Comparison of ENCODE assay signal across 2 cellular contexts in the genomic region with DNA sequence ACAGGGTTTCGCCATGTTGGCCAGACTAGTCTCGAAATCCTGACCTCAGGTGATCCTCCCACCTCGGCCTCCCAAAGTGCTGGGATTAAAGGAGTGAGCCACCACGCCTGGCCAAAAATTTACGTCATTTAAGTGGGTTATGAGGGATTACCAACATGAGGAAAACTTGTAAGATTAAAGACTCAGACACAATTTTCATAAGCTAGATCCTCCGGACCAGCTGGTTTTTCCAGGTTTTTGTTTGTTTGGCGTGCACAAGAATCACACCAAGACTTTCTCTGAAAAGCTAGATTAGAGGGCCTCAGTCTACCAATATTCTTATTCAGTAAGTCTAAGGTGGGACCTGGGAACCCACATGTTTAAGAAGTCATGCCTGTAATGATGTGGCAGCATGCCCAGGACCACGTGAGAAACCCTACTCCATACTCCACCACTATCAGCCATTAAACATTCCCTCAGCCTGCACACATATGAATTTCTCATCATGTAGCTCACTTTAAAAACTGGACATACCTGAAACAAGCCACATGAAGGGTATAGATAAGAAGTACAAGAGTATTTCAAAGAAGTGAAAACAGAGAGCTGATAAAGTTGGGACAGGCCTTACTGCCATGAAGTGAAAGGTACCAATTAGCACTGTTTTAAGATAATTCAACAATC.
TF ChIP-seq lines count a peak whose summit lies in the region.

No MANE protein-coding gene starts in this region.

TF ChIP-seq in IMR-90, 13 proteins besides CTCF, POLR2A, EP300 and RAD21:
- TF ChIP-seq FOS (IDR thresholded peaks at IDR 0.05; ENCODE audit: low read depth, low read length) (no peak), SMC3 (IDR thresholded peaks at IDR 0.05; ENCODE audit: low read depth, low read length) (no peak), RCOR1 (IDR thresholded peaks at IDR 0.05; ENCODE audit: insufficient replicate concordance, low read length) (no peak), CHD1 (IDR thresholded peaks at IDR 0.05; ENCODE audit: low read depth, low read length) (no peak), MAZ (IDR thresholded peaks at IDR 0.05; ENCODE audit: borderline replicate concordance, low read depth, low read length) (no peak), BHLHE40 (IDR thresholded peaks at IDR 0.05; ENCODE audit: low read depth, low read length) (no peak), MXI1 (IDR thresholded peaks at IDR 0.05; ENCODE audit: borderline replicate concordance, low read depth, low read length) (no peak), CEBPB (IDR thresholded peaks at IDR 0.05; ENCODE audit: low read depth, low read length) (no peak), RFX5 (IDR thresholded peaks at IDR 0.05; ENCODE audit: low read depth, low read length) (no peak), NFE2L2 (IDR thresholded peaks at IDR 0.05; ENCODE audit: low read depth, low read length) (no peak), MAFK (IDR thresholded peaks at IDR 0.05; ENCODE audit: low read depth, low read length) (no peak)
- TF ChIP-seq, protein P1, sequence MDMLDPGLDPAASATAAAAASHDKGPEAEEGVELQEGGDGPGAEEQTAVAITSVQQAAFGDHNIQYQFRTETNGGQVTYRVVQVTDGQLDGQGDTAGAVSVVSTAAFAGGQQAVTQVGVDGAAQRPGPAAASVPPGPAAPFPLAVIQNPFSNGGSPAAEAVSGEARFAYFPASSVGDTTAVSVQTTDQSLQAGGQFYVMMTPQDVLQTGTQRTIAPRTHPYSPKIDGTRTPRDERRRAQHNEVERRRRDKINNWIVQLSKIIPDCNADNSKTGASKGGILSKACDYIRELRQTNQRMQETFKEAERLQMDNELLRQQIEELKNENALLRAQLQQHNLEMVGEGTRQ (IDR thresholded peaks at IDR 0.05; ENCODE audit: low read depth, low read length), result no peak
- TF ChIP-seq, protein P2, sequence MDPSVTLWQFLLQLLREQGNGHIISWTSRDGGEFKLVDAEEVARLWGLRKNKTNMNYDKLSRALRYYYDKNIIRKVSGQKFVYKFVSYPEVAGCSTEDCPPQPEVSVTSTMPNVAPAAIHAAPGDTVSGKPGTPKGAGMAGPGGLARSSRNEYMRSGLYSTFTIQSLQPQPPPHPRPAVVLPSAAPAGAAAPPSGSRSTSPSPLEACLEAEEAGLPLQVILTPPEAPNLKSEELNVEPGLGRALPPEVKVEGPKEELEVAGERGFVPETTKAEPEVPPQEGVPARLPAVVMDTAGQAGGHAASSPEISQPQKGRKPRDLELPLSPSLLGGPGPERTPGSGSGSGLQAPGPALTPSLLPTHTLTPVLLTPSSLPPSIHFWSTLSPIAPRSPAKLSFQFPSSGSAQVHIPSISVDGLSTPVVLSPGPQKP (IDR thresholded peaks at IDR 0.05; ENCODE audit: borderline replicate concordance, low read depth, low read length), result no peak

TF ChIP-seq in K562, 482 proteins besides CTCF, POLR2A, EP300 and RAD21:
- no peak for TF ChIP-seq NCOA6 (IDR thresholded peaks at IDR 0.05)
- TF ChIP-seq, protein P3, sequence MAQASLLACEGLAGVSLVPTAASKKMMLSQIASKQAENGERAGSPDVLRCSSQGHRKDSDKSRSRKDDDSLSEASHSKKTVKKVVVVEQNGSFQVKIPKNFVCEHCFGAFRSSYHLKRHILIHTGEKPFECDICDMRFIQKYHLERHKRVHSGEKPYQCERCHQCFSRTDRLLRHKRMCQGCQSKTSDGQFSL (CRISPR knock-in tag; IDR thresholded peaks at IDR 0.05), result no peak
- TF ChIP-seq, protein P3 (tag; IDR thresholded peaks at IDR 0.05), result no peak
- no peak for TF ChIP-seq MAFG (tag; conservative IDR thresholded peaks at IDR 0.05)
- TF ChIP-seq CREB3 (tag; conservative IDR thresholded peaks at IDR 0.05; ENCODE audit: low read depth), result no peak
- TF ChIP-seq EZH2 (IDR thresholded peaks at IDR 0.05; ENCODE audit: borderline replicate concordance, low read depth, low read length), result no peak
- no peak for TF ChIP-seq EP400 (IDR thresholded peaks at IDR 0.05)
- TF ChIP-seq CBX1 (IDR thresholded peaks at IDR 0.05; ENCODE audit: low read depth), result no peak
